In genomic region chr4:69517674-69518073, GRCh38 we compare ENCODE assay signal across 18 cellular contexts. TPM values are rescaled to one million over a fixed set of nuclear protein-coding genes. Genes with fewer than 3 reads are reported as not detected.
DNase-seq lines count a peak whose midpoint lies in the region; ATAC-seq and TF ChIP-seq lines count a peak whose summit lies in the region.
"Had no signal": no experiment of that assay in that cellular context is flagged by ENCODE, and none has a peak within 500 bp of the region (broad histone marks: within the 10 kb centered on the region; RNA-seq: fewer than 3 reads in every experiment).

No MANE protein-coding gene starts in this region.

- ATAC-seq in HG02759 (IDR thresholded peaks at IDR 0.05; ENCODE audit: unreplicated experiment): no peak
- ATAC-seq in HG03565 (IDR thresholded peaks at IDR 0.05; ENCODE audit: unreplicated experiment): no peak
- no peak for ATAC-seq in HG03159 (IDR thresholded peaks at IDR 0.05; ENCODE audit: unreplicated experiment)

- peak; percentile 9 for TF ChIP-seq CTCF in epithelial cell of proximal tubule (conservative IDR thresholded peaks at IDR 0.05; ENCODE audit: low read depth, low read length)
- TF ChIP-seq CTCF in liver (IDR thresholded peaks at IDR 0.05; ENCODE audit: low read depth, low read length, missing input control): peak; percentile 15

- H3K27me3 ChIP-seq in liver (ENCODE audit: control insufficient read depth in 4 of 4, insufficient read depth in 4 of 4, low read length in 3 of 4): no peaks in the 10 kb centered on the region
- H3K27me3 ChIP-seq: BLaER1 had no signal

- WGBS in liver: 36% methylated on average over 2 of the region's 2 CpGs

- peak overlapping the region; percentile 85 to 86 for H3K27ac ChIP-seq in liver (ENCODE audit: low read depth in 1 of 2, low read length in 2 of 2)
- H3K27ac ChIP-seq: BLaER1 had no signal

- H3K9me3 ChIP-seq in liver (ENCODE audit: control insufficient read depth in 4 of 4, low read length in 3 of 4): peaks cover 4 to 18% (median 14%) of the 10 kb centered on the region in 4 donors

- H3K36me3 ChIP-seq in liver (ENCODE audit: control insufficient read depth in 4 of 4, insufficient read depth in 3 of 4, low read depth in 1 of 4, low read length in 3 of 4): no peaks in the 10 kb centered on the region
- H3K36me3 ChIP-seq: BLaER1, HAP-1 had no signal

- H3K4me1 ChIP-seq in liver (ENCODE audit: control insufficient read depth in 4 of 4, insufficient read depth in 4 of 4, low read length in 3 of 4): peaks cover 0 to 17% (median 6%) of the 10 kb centered on the region in 4 donors
- H3K4me1 ChIP-seq: BLaER1, Caco-2 had no signal

- DNase-seq in SIG-M5 treated with dmso at 0.1 percent for 504 hours (lab: John Stamatoyannopoulos, UW; ENCODE audit: unreplicated experiment): peak; percentile 0
- DNase-seq in SIG-M5 (lab: John Stamatoyannopoulos, UW): no peak
- DNase-seq in epithelial cell of proximal tubule (ENCODE audit: low read depth): no peak
- peak; percentile 18 for DNase-seq in renal cortical epithelial cell (ENCODE audit: low read depth)
- DNase-seq: 8988T; AML-193; Caco-2; CD8-positive, alpha-beta memory T cell; DND-41; GDM1 had no signal

- H3K4me3 ChIP-seq in epithelial cell of proximal tubule (ENCODE audit: low read depth, low read length) (no peak overlapping the region), liver (ENCODE audit: low read depth in 1 of 3, low read length in 3 of 3) (peak overlapping the region; percentile 20 to 59 (median 28))
- H3K4me3 ChIP-seq: BLaER1, HAP-1 had no signal

- H3K9ac ChIP-seq in liver (ENCODE audit: low read depth in 1 of 2, low read length in 2 of 2): peak overlapping the region; percentile 61 to 65
- H3K9ac ChIP-seq: BLaER1 had no signal

- peak; percentile 58 to 59 for TF ChIP-seq RAD21 in liver (IDR thresholded peaks at IDR 0.05)

TF ChIP-seq in liver, 16 proteins besides CTCF, POLR2A, EP300 and RAD21:
- TF ChIP-seq ZBTB33 (IDR thresholded peaks at IDR 0.05) (no peak), TAF1 (conservative IDR thresholded peaks at IDR 0.05) (peak; percentile 13), REST (IDR thresholded peaks at IDR 0.05) (peak; percentile 14), FOXA1 (IDR thresholded peaks at IDR 0.05) (no peak)

RNA-seq across cellular contexts. Expression of gene UGT2B4, which starts 22.0 kb away (rescaled TPM):
- total RNA-seq in epithelial cell of proximal tubule: 0.22 and 10.5 TPM in 2 replicates
- 1,000 to 10,000 TPM in 1 of 2 donors, 100 to 1,000 TPM in 1; 247 to 1,448 TPM for total RNA-seq in liver
- 100 to 1,000 TPM; 463 to 623 TPM for polyA plus RNA-seq in liver
- 0.15 and 0.69 TPM in 2 replicates for total RNA-seq in renal cortical epithelial cell
- total RNA-seq: CD8-positive, alpha-beta memory T cell; H1; HT1080 had no signal
- polyA plus RNA-seq: CD8-positive, alpha-beta memory T cell; H1 had no signal

Comparison
In these comparisons a context has a peak if more than half of its experiments do, and no peak if none do; other contexts are left out.
1. DNase-seq: peak in SIG-M5 treated with dmso at 0.1 percent for 504 hours (single experiment) and renal cortical epithelial cell (single experiment); none in SIG-M5 (single experiment) and epithelial cell of proximal tubule (single experiment).
2. RNA of gene UGT2B4, which starts 22.0 kb away (total RNA-seq): 247 to 1,448 TPM in liver; 0.22 to 10.5 TPM in epithelial cell of proximal tubule and 0.15 to 0.69 TPM in renal cortical epithelial cell; every median in the first group is over 10 times any median in the second.